Comparison of ENCODE assay signal across 16 cellular contexts in the genomic region with DNA sequence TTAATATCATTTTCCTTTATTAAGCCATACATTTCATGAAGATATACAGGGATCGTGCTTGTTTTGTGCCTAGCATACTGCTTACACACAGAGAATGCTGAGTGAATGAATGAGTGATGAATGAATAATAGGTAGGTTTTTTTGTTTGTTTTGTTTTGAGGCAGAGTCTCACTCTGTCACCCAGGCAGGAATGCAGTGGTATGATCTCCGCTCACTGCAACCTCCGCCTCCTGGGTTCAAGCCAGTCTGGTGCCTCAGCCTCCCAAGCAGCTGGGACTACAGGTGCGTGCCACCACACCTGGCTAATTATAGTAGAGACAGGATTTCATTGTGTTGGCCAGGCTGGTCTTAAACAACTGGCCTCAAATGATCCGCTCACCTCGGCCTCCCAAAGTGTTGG.
"Had no signal": no experiment of that assay in that cellular context is flagged by ENCODE, and none has a peak within 500 bp of the region (broad histone marks: within the 10 kb centered on the region; RNA-seq: fewer than 3 reads in every experiment).

No MANE protein-coding gene starts in this region.

- H3K9me3 ChIP-seq: neutrophil, right atrium auricular region, transverse colon had no signal

- H3K36me3 Mint-ChIP-seq: naive thymus-derived CD8-positive, alpha-beta T cell had no signal

- H3K27me3 ChIP-seq: neutrophil, right atrium auricular region, transverse colon had no signal

- H3K4me1 Mint-ChIP-seq: activated naive CD8-positive, alpha-beta T cell treated with anti-CD3 and anti-CD28 coated beads, Interleukin-2, amount 50 U/mL, for 24 hours; activated T-helper 17 cell treated with anti-CD3 and anti-CD28 coated beads, Interleukin-2, amount 50 U/mL, for 72 hours; naive thymus-derived CD8-positive, alpha-beta T cell had no signal

- H3K27me3 Mint-ChIP-seq: activated naive CD8-positive, alpha-beta T cell treated with anti-CD3 and anti-CD28 coated beads, Interleukin-2, amount 50 U/mL, for 24 hours; activated T-helper 17 cell treated with anti-CD3 and anti-CD28 coated beads, Interleukin-2, amount 50 U/mL, for 72 hours; naive thymus-derived CD8-positive, alpha-beta T cell had no signal

- H3K27ac Mint-ChIP-seq: activated naive CD8-positive, alpha-beta T cell treated with anti-CD3 and anti-CD28 coated beads, Interleukin-2, amount 50 U/mL, for 24 hours; activated T-helper 17 cell treated with anti-CD3 and anti-CD28 coated beads, Interleukin-2, amount 50 U/mL, for 72 hours; naive thymus-derived CD8-positive, alpha-beta T cell; T-helper 2 cell treated with Interferon-gamma antibody and Interleukin-4, amounts not matched to agents 5 μg/mL and 100 μg/mL, for 36 hours had no signal

- H3K27ac ChIP-seq: neutrophil, right atrium auricular region, transverse colon had no signal

- DNase-seq: activated CD4-positive, CD25-positive, alpha-beta regulatory T cell treated with anti-CD3 and anti-CD28 coated beads, Interleukin-2, amount 50 U/mL, for 72 hours; activated naive CD4-positive, alpha-beta T cell treated with Interleukin-2 at 50 U/mL for 16 hours; activated naive CD8-positive, alpha-beta T cell treated with anti-CD3 and anti-CD28 coated beads, Interleukin-2, amount 50 U/mL, for 24 hours; activated T-cell treated with anti-CD3 and anti-CD28 coated beads for 4 hours; aorta; hypothalamus; left ventricle myocardium superior; naive thymus-derived CD8-positive, alpha-beta T cell; stimulated activated CD4-positive, alpha-beta T cell treated with anti-CD3 and anti-CD28 coated beads, Interleukin-4, amount 100 ng/mL, for 24 hours; stimulated activated naive CD4-positive, alpha-beta T cell treated with Interleukin-2 at 50 U/mL for 16 hours; transverse colon had no signal

- H3K4me1 ChIP-seq: right atrium auricular region had no signal

- H3K4me3 Mint-ChIP-seq: activated naive CD8-positive, alpha-beta T cell treated with anti-CD3 and anti-CD28 coated beads, Interleukin-2, amount 50 U/mL, for 24 hours; activated T-helper 17 cell treated with anti-CD3 and anti-CD28 coated beads, Interleukin-2, amount 50 U/mL, for 72 hours; naive thymus-derived CD8-positive, alpha-beta T cell; T-helper 2 cell treated with Interferon-gamma antibody and Interleukin-4, amounts not matched to agents 5 μg/mL and 100 μg/mL, for 36 hours had no signal

- H3K4me3 ChIP-seq: right atrium auricular region, skin epidermis, transverse colon had no signal

- H3K36me3 ChIP-seq: neutrophil, right atrium auricular region, transverse colon had no signal
